In genomic region chr11:7605544-7605943, GRCh38 we compare ENCODE assay signal across 1 cellular context.
TF ChIP-seq lines count a peak whose summit lies in the region.

No MANE protein-coding gene starts in this region.

TF ChIP-seq in A549, 52 proteins besides CTCF, POLR2A, EP300 and RAD21 (continued from another document):
- TF ChIP-seq MAX (IDR thresholded peaks at IDR 0.05) (peak; percentile 77), PBX3 (IDR thresholded peaks at IDR 0.05) (no peak), SREBF2 (IDR thresholded peaks at IDR 0.05) (no peak)
TF ChIP-seq in A549: peak in this region for 10.
